1 cellular context compared by ENCODE assay signal in genomic region chr14:65940056-65940735, GRCh38.
TF ChIP-seq lines count a peak whose summit lies in the region.

No MANE protein-coding gene starts in this region.

TF ChIP-seq in K562, 482 proteins besides CTCF, POLR2A, EP300 and RAD21 (continued from another document):
- peak; percentile 84 for TF ChIP-seq ATF3 (IDR thresholded peaks at IDR 0.05)
- TF ChIP-seq ATF3 (CRISPR knock-in tag; conservative IDR thresholded peaks at IDR 0.05) = no peak
- no peak for TF ChIP-seq ZNF507 (tag; conservative IDR thresholded peaks at IDR 0.05)
- no peak for TF ChIP-seq ATF1 (CRISPR knock-in tag; IDR thresholded peaks at IDR 0.05)
- TF ChIP-seq ATF1 (tag; IDR thresholded peaks at IDR 0.05) = peak; percentile 88
- TF ChIP-seq CREM (IDR thresholded peaks at IDR 0.05; ENCODE audit: low read depth) = peak; percentile 85
- no peak for TF ChIP-seq PML (IDR thresholded peaks at IDR 0.05; ENCODE audit: low read length)
- no peak for TF ChIP-seq ZNF280A (IDR thresholded peaks at IDR 0.05; ENCODE audit: low read depth, partially characterized antibody)
- TF ChIP-seq DMBX1 (CRISPR knock-in tag; IDR thresholded peaks at IDR 0.05; ENCODE audit: borderline replicate concordance) = no peak
- no peak for TF ChIP-seq GABPB1 (CRISPR knock-in tag; IDR thresholded peaks at IDR 0.05)
- no peak for TF ChIP-seq ZBTB34 (CRISPR knock-in tag; IDR thresholded peaks at IDR 0.05)
- TF ChIP-seq, protein P1, sequence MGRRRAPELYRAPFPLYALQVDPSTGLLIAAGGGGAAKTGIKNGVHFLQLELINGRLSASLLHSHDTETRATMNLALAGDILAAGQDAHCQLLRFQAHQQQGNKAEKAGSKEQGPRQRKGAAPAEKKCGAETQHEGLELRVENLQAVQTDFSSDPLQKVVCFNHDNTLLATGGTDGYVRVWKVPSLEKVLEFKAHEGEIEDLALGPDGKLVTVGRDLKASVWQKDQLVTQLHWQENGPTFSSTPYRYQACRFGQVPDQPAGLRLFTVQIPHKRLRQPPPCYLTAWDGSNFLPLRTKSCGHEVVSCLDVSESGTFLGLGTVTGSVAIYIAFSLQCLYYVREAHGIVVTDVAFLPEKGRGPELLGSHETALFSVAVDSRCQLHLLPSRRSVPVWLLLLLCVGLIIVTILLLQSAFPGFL (CRISPR knock-in tag; IDR thresholded peaks at IDR 0.05) = no peak
- no peak for TF ChIP-seq ZNF589 (CRISPR knock-in tag; IDR thresholded peaks at IDR 0.05; ENCODE audit: low read depth)
- TF ChIP-seq PKNOX1 (IDR thresholded peaks at IDR 0.05) = no peak
- TF ChIP-seq SOX6 (IDR thresholded peaks at IDR 0.05) = peak; percentile 83
- no peak for TF ChIP-seq DACH1 (IDR thresholded peaks at IDR 0.05; ENCODE audit: partially characterized antibody)
- no peak for TF ChIP-seq ZKSCAN3 (CRISPR knock-in tag; IDR thresholded peaks at IDR 0.05)
- TF ChIP-seq CREB1 (IDR thresholded peaks at IDR 0.05) = 0 out of 2 replicates have a peak, but pooled peaks have one; percentile 33
- TF ChIP-seq CREB1 (CRISPR knock-in tag; IDR thresholded peaks at IDR 0.05) = peak; percentile 59; the same call in 1 of the 2 replicates
- no peak for TF ChIP-seq PTBP1 (IDR thresholded peaks at IDR 0.05; ENCODE audit: low read depth, low read length)
- TF ChIP-seq TCF7L2 (IDR thresholded peaks at IDR 0.05; ENCODE audit: low read depth, low read length) = no peak
- no peak for TF ChIP-seq EHMT2 (IDR thresholded peaks at IDR 0.05)
- no peak for TF ChIP-seq NFE2L1 (tag; IDR thresholded peaks at IDR 0.05; ENCODE audit: borderline replicate concordance, low read depth)
- no peak for TF ChIP-seq MEF2D (tag; conservative IDR thresholded peaks at IDR 0.05; ENCODE audit: low read depth)
- TF ChIP-seq, protein P2, sequence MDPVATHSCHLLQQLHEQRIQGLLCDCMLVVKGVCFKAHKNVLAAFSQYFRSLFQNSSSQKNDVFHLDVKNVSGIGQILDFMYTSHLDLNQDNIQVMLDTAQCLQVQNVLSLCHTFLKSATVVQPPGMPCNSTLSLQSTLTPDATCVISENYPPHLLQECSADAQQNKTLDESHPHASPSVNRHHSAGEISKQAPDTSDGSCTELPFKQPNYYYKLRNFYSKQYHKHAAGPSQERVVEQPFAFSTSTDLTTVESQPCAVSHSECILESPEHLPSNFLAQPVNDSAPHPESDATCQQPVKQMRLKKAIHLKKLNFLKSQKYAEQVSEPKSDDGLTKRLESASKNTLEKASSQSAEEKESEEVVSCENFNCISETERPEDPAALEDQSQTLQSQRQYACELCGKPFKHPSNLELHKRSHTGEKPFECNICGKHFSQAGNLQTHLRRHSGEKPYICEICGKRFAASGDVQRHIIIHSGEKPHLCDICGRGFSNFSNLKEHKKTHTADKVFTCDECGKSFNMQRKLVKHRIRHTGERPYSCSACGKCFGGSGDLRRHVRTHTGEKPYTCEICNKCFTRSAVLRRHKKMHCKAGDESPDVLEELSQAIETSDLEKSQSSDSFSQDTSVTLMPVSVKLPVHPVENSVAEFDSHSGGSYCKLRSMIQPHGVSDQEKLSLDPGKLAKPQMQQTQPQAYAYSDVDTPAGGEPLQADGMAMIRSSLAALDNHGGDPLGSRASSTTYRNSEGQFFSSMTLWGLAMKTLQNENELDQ (CRISPR knock-in tag; IDR thresholded peaks at IDR 0.05; ENCODE audit: borderline replicate concordance) = no peak
- TF ChIP-seq NR3C1 (CRISPR knock-in tag; IDR thresholded peaks at IDR 0.05) = no peak
- no peak for TF ChIP-seq ARID3B (CRISPR knock-in tag; IDR thresholded peaks at IDR 0.05; ENCODE audit: borderline replicate concordance)
- TF ChIP-seq GABPA (tag; conservative IDR thresholded peaks at IDR 0.05; ENCODE audit: low read depth) = no peak
- peak; percentile 34; the same call in 1 of the 2 replicates for TF ChIP-seq JUN (IDR thresholded peaks at IDR 0.05; ENCODE audit: borderline replicate concordance, low read depth, low read length)
- no peak for TF ChIP-seq JUN (CRISPR knock-in tag; IDR thresholded peaks at IDR 0.05; ENCODE audit: borderline replicate concordance)
- no peak for TF ChIP-seq E2F8 (IDR thresholded peaks at IDR 0.05; ENCODE audit: low read depth, partially characterized antibody)
- TF ChIP-seq, protein P3, sequence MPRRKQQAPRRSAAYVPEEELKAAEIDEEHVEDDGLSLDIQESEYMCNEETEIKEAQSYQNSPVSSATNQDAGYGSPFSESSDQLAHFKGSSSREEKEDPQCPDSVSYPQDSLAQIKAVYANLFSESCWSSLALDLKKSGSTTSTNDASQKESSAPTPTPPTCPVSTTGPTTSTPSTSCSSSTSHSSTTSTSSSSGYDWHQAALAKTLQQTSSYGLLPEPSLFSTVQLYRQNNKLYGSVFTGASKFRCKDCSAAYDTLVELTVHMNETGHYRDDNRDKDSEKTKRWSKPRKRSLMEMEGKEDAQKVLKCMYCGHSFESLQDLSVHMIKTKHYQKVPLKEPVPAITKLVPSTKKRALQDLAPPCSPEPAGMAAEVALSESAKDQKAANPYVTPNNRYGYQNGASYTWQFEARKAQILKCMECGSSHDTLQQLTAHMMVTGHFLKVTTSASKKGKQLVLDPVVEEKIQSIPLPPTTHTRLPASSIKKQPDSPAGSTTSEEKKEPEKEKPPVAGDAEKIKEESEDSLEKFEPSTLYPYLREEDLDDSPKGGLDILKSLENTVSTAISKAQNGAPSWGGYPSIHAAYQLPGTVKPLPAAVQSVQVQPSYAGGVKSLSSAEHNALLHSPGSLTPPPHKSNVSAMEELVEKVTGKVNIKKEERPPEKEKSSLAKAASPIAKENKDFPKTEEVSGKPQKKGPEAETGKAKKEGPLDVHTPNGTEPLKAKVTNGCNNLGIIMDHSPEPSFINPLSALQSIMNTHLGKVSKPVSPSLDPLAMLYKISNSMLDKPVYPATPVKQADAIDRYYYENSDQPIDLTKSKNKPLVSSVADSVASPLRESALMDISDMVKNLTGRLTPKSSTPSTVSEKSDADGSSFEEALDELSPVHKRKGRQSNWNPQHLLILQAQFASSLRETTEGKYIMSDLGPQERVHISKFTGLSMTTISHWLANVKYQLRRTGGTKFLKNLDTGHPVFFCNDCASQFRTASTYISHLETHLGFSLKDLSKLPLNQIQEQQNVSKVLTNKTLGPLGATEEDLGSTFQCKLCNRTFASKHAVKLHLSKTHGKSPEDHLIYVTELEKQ (CRISPR knock-in tag; IDR thresholded peaks at IDR 0.05) = no peak
- TF ChIP-seq, protein P4, sequence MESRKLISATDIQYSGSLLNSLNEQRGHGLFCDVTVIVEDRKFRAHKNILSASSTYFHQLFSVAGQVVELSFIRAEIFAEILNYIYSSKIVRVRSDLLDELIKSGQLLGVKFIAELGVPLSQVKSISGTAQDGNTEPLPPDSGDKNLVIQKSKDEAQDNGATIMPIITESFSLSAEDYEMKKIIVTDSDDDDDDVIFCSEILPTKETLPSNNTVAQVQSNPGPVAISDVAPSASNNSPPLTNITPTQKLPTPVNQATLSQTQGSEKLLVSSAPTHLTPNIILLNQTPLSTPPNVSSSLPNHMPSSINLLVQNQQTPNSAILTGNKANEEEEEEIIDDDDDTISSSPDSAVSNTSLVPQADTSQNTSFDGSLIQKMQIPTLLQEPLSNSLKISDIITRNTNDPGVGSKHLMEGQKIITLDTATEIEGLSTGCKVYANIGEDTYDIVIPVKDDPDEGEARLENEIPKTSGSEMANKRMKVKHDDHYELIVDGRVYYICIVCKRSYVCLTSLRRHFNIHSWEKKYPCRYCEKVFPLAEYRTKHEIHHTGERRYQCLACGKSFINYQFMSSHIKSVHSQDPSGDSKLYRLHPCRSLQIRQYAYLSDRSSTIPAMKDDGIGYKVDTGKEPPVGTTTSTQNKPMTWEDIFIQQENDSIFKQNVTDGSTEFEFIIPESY (CRISPR knock-in tag; IDR thresholded peaks at IDR 0.05) = no peak
